Comparison of ENCODE assay signal across 7 cellular contexts in the genomic region with DNA sequence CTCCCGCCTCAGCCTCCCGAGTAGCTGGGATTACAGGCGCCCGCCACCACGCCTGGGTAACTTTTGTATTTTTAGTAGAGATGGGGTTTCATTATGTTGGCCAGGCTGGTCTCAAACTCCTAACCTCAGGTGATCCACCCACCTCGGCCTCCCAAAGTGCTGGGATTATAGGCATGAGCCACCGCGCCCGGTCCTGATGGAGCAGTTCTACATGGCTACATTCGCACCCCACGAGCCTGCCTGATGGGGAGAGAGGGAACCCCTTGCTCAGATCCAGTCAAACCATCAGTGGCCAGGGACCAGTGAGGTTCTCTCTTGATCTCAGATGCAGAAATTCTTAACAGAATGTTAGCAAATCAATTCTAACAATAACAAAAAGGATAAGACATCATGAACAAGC.
A peak's percentile ranks its signal among the peaks of the same experiment; 100 is the strongest.
DNase-seq lines count a peak whose midpoint lies in the region; ATAC-seq and TF ChIP-seq lines count a peak whose summit lies in the region.
"Not testable (repeated sequence)": the region's sequence is repeated elsewhere in the genome, so short reads cannot be mapped to it uniquely, and the experiment has no call there.

No MANE protein-coding gene starts in this region.

- intact Hi-C loops in CD14-positive monocyte (cut with micrococcal nuclease); cardiac septum (cut with DNase I); sciatic nerve (cut with DNase I): not testable (repeated sequence)

- 94 to 97% methylated on average over 6 to 10 of the region's 11 CpGs for WGBS in endodermal cell (ENCODE audit: insufficient coverage in 1 of 2, insufficient read length in 1 of 2), 2 experiments
- WGBS in suprapubic skin = 82% methylated on average over 11 of the region's 11 CpGs

- ATAC-seq in activated naive CD8-positive, alpha-beta T cell treated with anti-CD3 and anti-CD28 coated beads, Interleukin-2, amount 10 ng/mL, durations not matched to agents 7 days and 5 days (ENCODE audit: low read depth); natural killer cell treated with Interleukin-12 subunit alpha and Interleukin-12 subunit beta and Interleukin-15 and Interleukin-18, amount 100 ng/mL, for 72 hours; sciatic nerve: not testable (repeated sequence)

- H3K27me3 Mint-ChIP-seq in CD14-positive monocyte (ENCODE audit: low read depth in 3 of 3); activated naive CD8-positive, alpha-beta T cell treated with anti-CD3 and anti-CD28 coated beads, Interleukin-2, amount 10 ng/mL, durations not matched to agents 7 days and 5 days; endodermal cell (ENCODE audit: insufficient read depth): not testable (repeated sequence)
- H3K27me3 Mint-ChIP-seq in natural killer cell treated with Interleukin-12 subunit alpha and Interleukin-12 subunit beta and Interleukin-15 and Interleukin-18, amount 100 ng/mL, for 72 hours = peaks cover 0 to 19% of the 10 kb centered on the region in 2 donors

- not testable (repeated sequence) for H3K4me1 Mint-ChIP-seq in CD14-positive monocyte; activated naive CD8-positive, alpha-beta T cell treated with anti-CD3 and anti-CD28 coated beads, Interleukin-2, amount 10 ng/mL, durations not matched to agents 7 days and 5 days; endodermal cell; natural killer cell treated with Interleukin-12 subunit alpha and Interleukin-12 subunit beta and Interleukin-15 and Interleukin-18, amount 100 ng/mL, for 72 hours (ENCODE audit: low read depth in 2 of 2)

- H3K9me3 Mint-ChIP-seq in CD14-positive monocyte = peaks cover 0 to 11% (median 3%) of the 10 kb centered on the region in 7 donors
- not testable (repeated sequence) for H3K9me3 Mint-ChIP-seq in activated naive CD8-positive, alpha-beta T cell treated with anti-CD3 and anti-CD28 coated beads, Interleukin-2, amount 10 ng/mL, durations not matched to agents 7 days and 5 days; endodermal cell; natural killer cell treated with Interleukin-12 subunit alpha and Interleukin-12 subunit beta and Interleukin-15 and Interleukin-18, amount 100 ng/mL, for 72 hours

- H3K27ac ChIP-seq in endodermal cell (ENCODE audit: low read depth, low read length); suprapubic skin: not testable (repeated sequence)

- TF ChIP-seq EP300 in suprapubic skin (IDR thresholded peaks at IDR 0.05) = not testable (repeated sequence)

- POLR2A ChIA-PET in activated naive CD8-positive, alpha-beta T cell treated with anti-CD3 and anti-CD28 coated beads, Interleukin-2, amount 10 ng/mL, durations not matched to agents 7 days and 5 days (lab: Charles Lee) = not testable (repeated sequence)

- not testable (repeated sequence) for H3K4me3 Mint-ChIP-seq in CD14-positive monocyte; activated naive CD8-positive, alpha-beta T cell treated with anti-CD3 and anti-CD28 coated beads, Interleukin-2, amount 10 ng/mL, durations not matched to agents 7 days and 5 days; endodermal cell; natural killer cell treated with Interleukin-12 subunit alpha and Interleukin-12 subunit beta and Interleukin-15 and Interleukin-18, amount 100 ng/mL, for 72 hours

- H3K36me3 ChIP-seq in endodermal cell (ENCODE audit: control insufficient read depth, insufficient read depth, low read length); suprapubic skin: not testable (repeated sequence)

- peaks cover 11% of the 10 kb centered on the region for H3K9me3 ChIP-seq in endodermal cell (ENCODE audit: control insufficient read depth, low read length)
- not testable (repeated sequence) for H3K9me3 ChIP-seq in suprapubic skin

- not testable (repeated sequence) for H3K4me3 ChIP-seq in endodermal cell (ENCODE audit: low read length); suprapubic skin

- not testable (repeated sequence) for H3K4me1 ChIP-seq in endodermal cell (ENCODE audit: control insufficient read depth, insufficient read depth, low read length); suprapubic skin

- DNase-seq in CD14-positive monocyte (ENCODE audit: low spot score) (peak; percentile 16), endodermal cell (peak; percentile 12), cardiac septum (ENCODE audit: low spot score) (peak; percentile 26), sciatic nerve (ENCODE audit: low spot score) (peak; percentile 28), suprapubic skin (ENCODE audit: low spot score in 2 of 2) (peak; percentile 26 to 50)
- peak; percentile 4 for DNase-seq in activated naive CD8-positive, alpha-beta T cell treated with anti-CD3 and anti-CD28 coated beads, Interleukin-2, amount 10 ng/mL, durations not matched to agents 7 days and 5 days
- DNase-seq in natural killer cell treated with Interleukin-12 subunit alpha and Interleukin-12 subunit beta and Interleukin-15 and Interleukin-18, amount 100 ng/mL, for 72 hours (ENCODE audit: low spot score) = peak; percentile 13

- H3K9ac ChIP-seq in endodermal cell (ENCODE audit: extremely low read depth, low read length, poor library complexity, severe bottlenecking) = not testable (repeated sequence)

- not testable (repeated sequence) for H3K27me3 ChIP-seq in endodermal cell (ENCODE audit: control insufficient read depth, insufficient read depth, low read length, poor library complexity, severe bottlenecking); suprapubic skin

- not testable (repeated sequence) for H3K27ac Mint-ChIP-seq in CD14-positive monocyte; activated naive CD8-positive, alpha-beta T cell treated with anti-CD3 and anti-CD28 coated beads, Interleukin-2, amount 10 ng/mL, durations not matched to agents 7 days and 5 days; endodermal cell; natural killer cell treated with Interleukin-12 subunit alpha and Interleukin-12 subunit beta and Interleukin-15 and Interleukin-18, amount 100 ng/mL, for 72 hours

- not testable (repeated sequence) for TF ChIP-seq CTCF in CD14-positive monocyte (IDR thresholded peaks at IDR 0.05); endodermal cell (conservative IDR thresholded peaks at IDR 0.05); suprapubic skin (IDR thresholded peaks at IDR 0.05)

- H3K36me3 Mint-ChIP-seq in CD14-positive monocyte; activated naive CD8-positive, alpha-beta T cell treated with anti-CD3 and anti-CD28 coated beads, Interleukin-2, amount 10 ng/mL, durations not matched to agents 7 days and 5 days; natural killer cell treated with Interleukin-12 subunit alpha and Interleukin-12 subunit beta and Interleukin-15 and Interleukin-18, amount 100 ng/mL, for 72 hours: not testable (repeated sequence)
- H3K36me3 Mint-ChIP-seq in endodermal cell (ENCODE audit: low read depth) = peaks cover 34% of the 10 kb centered on the region

- TF ChIP-seq POLR2A in suprapubic skin (IDR thresholded peaks at IDR 0.05) = not testable (repeated sequence)
